In the genomic region with DNA sequence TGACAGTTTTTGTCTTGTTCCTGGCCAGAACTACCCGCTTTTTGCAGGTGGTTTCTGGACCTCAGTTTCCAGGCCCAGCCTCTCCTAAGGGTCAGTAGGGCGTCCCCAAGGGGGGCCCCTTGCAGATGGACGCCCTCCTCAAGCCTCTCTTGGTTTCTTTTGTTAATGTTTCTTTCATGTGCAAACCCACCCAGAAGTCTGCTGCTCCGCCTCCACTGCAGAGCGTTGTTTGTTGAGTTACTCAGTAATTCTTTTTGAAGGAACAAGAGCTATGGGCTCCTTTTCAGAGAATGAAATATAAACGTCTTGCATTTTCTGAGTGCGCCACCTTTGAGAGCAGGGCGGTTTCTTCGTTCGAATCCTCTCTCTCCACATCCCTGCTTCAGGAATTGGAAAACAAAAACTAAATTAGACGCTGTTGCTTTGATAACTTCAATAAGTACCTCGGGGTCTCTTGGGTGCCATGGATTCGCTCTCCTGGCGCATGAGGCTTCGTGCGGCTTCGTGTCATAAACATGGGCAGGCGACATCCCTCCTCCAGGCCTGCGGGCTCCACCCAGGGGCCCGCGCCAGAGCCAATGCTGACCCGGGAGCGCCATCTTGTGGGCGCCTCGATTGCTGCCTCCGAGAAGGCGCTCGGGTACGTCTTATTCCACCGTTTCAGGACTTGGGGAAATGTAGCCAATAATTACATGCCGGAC, we compare ENCODE assay signal across 9 cellular contexts. TPM values are rescaled to one million over a fixed set of nuclear protein-coding genes. Genes with fewer than 3 reads are reported as not detected.
DNase-seq lines count a peak whose midpoint lies in the region; ATAC-seq and TF ChIP-seq lines count a peak whose summit lies in the region.
"Had no signal": no experiment of that assay in that cellular context is flagged by ENCODE, and none has a peak within 500 bp of the region (broad histone marks: within the 10 kb centered on the region; RNA-seq: fewer than 3 reads in every experiment).

No MANE protein-coding gene starts in this region.

- no TSS peak for BruUV-seq in Panc1 (replicated peaks; lab: Mats Ljungman, UMichigan)

- no peak overlapping the region for H3K4me3 ChIP-seq in HUES48 (ENCODE audit: low read depth, low read length)
- peak overlapping the region; percentile 3 to 28; a peak in 2 of 4 replicates for H3K4me3 ChIP-seq in Panc1 (ENCODE audit: low read depth in 2 of 2, low read length in 2 of 2)

- TF ChIP-seq CTCF in Panc1 (IDR thresholded peaks at IDR 0.05) (peak; percentile 98), nephron (IDR thresholded peaks at IDR 0.05; ENCODE audit: unreplicated experiment in 3 of 3) (peak; percentile 94 to 98 (median 97))

- intact Hi-C loops in Panc1 (cut with micrococcal nuclease; ENCODE audit: unreplicated experiment) = loop anchor here (5.0 to 10.0 kb wide), 2 partner anchors 482 to 510 kb away; no protein-coding TSS in a partner anchor

- H3K27me3 Mint-ChIP-seq in activated T-cell treated with anti-CD3 and anti-CD28 coated beads, Interleukin-2, amount 50 U/mL, for 24 hours = no peaks in the 10 kb centered on the region
- peaks cover 4% of the 10 kb centered on the region for H3K27me3 Mint-ChIP-seq in nephron (ENCODE audit: low read depth)
- peaks cover 41% of the 10 kb centered on the region for H3K27me3 Mint-ChIP-seq in stimulated activated memory B cell treated with anti-CD40 and anti-IgM and Interleukin-4, amounts not matched to agents 10 μg/mL and 1 μg/mL and 100 μg/mL, for 72 hours

- no peak overlapping the region for H3K4me3 Mint-ChIP-seq in activated T-cell treated with anti-CD3 and anti-CD28 coated beads, Interleukin-2, amount 50 U/mL, for 24 hours
- H3K4me3 Mint-ChIP-seq in nephron = peak overlapping the region; percentile 48 to 74 (median 57)
- no peak overlapping the region for H3K4me3 Mint-ChIP-seq in stimulated activated memory B cell treated with anti-CD40 and anti-IgM and Interleukin-4, amounts not matched to agents 10 μg/mL and 1 μg/mL and 100 μg/mL, for 72 hours
- H3K4me3 Mint-ChIP-seq: dendritic cell treated with granulocyte-macrophage colony-stimulating factor and Interleukin-4, amounts not matched to agents 40 ng/mL and 50 ng/mL, for 4 days had no signal

- H3K9ac ChIP-seq in HUES48 (ENCODE audit: low read depth, low read length) = no peak overlapping the region

- H3K9me3 ChIP-seq in HUES48 (ENCODE audit: control insufficient read depth, insufficient read depth, low read length) (no peaks in the 10 kb centered on the region), Panc1 (ENCODE audit: control insufficient read depth, insufficient read depth, low read depth, low read length) (no peaks in the 10 kb centered on the region)

- no peaks in the 10 kb centered on the region for H3K27me3 ChIP-seq in HUES48 (ENCODE audit: control insufficient read depth, insufficient read depth, low read length)
- no peaks in the 10 kb centered on the region for H3K27me3 ChIP-seq in Panc1 (ENCODE audit: control insufficient read depth, insufficient read depth, low read length)

- POLR2A ChIA-PET in Panc1 (lab: Charles Lee) = no interaction called here

- no peak overlapping the region for H3K27ac Mint-ChIP-seq in activated T-cell treated with anti-CD3 and anti-CD28 coated beads, Interleukin-2, amount 50 U/mL, for 24 hours
- H3K27ac Mint-ChIP-seq in nephron = peak overlapping the region in 2 of 3 experiments; percentile 22 to 53
- no peak overlapping the region for H3K27ac Mint-ChIP-seq in stimulated activated memory B cell treated with anti-CD40 and anti-IgM and Interleukin-4, amounts not matched to agents 10 μg/mL and 1 μg/mL and 100 μg/mL, for 72 hours
- H3K27ac Mint-ChIP-seq: dendritic cell treated with granulocyte-macrophage colony-stimulating factor and Interleukin-4, amounts not matched to agents 40 ng/mL and 50 ng/mL, for 4 days had no signal

- peaks cover 3% of the 10 kb centered on the region for H3K36me3 Mint-ChIP-seq in activated T-cell treated with anti-CD3 and anti-CD28 coated beads, Interleukin-2, amount 50 U/mL, for 24 hours (ENCODE audit: low read depth)
- no peaks in the 10 kb centered on the region for H3K36me3 Mint-ChIP-seq in nephron (ENCODE audit: low read depth)
- H3K36me3 Mint-ChIP-seq in stimulated activated memory B cell treated with anti-CD40 and anti-IgM and Interleukin-4, amounts not matched to agents 10 μg/mL and 1 μg/mL and 100 μg/mL, for 72 hours = no peaks in the 10 kb centered on the region

- H3K9me3 Mint-ChIP-seq in activated T-cell treated with anti-CD3 and anti-CD28 coated beads, Interleukin-2, amount 50 U/mL, for 24 hours = no peaks in the 10 kb centered on the region
- H3K9me3 Mint-ChIP-seq in nephron = no peaks in the 10 kb centered on the region
- H3K9me3 Mint-ChIP-seq in stimulated activated memory B cell treated with anti-CD40 and anti-IgM and Interleukin-4, amounts not matched to agents 10 μg/mL and 1 μg/mL and 100 μg/mL, for 72 hours = no peaks in the 10 kb centered on the region
- H3K9me3 Mint-ChIP-seq: dendritic cell treated with granulocyte-macrophage colony-stimulating factor and Interleukin-4, amounts not matched to agents 40 ng/mL and 50 ng/mL, for 4 days had no signal

- ATAC-seq in GM21360 (IDR thresholded peaks at IDR 0.05; ENCODE audit: unreplicated experiment) (peak; percentile 78), Panc1 (peak; percentile 98)
- ATAC-seq in stimulated activated memory B cell treated with anti-CD40 and anti-IgM and Interleukin-4, amounts not matched to agents 10 μg/mL and 1 μg/mL and 100 μg/mL, for 72 hours = peak; percentile 82

- in situ Hi-C loops in Panc1 (cut with HindIII; ENCODE audit: low pct_unique_long_range_greater_than_20kb, low sequenced_read_pairs) = no loop called here

- H3K4me1 ChIP-seq in HUES48 (ENCODE audit: control insufficient read depth, insufficient read depth, low read length) (peaks cover 12% of the 10 kb centered on the region), Panc1 (ENCODE audit: control insufficient read depth, insufficient read depth, low read length) (0 out of 2 replicates have a peak, but pooled peaks cover 2% of the 10 kb centered on the region)

- peak; percentile 21 for DNase-seq in CMK (ENCODE audit: low read depth)
- peak; percentile 57 for DNase-seq in Panc1 (ENCODE audit: low read depth, low spot score)
- peak; percentile 91 for DNase-seq in activated T-cell treated with anti-CD3 and anti-CD28 coated beads, Interleukin-2, amount 50 U/mL, for 24 hours
- peak; percentile 85 for DNase-seq in fibroblast of gingiva (ENCODE audit: low read depth)

- H3K27ac ChIP-seq in HUES48 (ENCODE audit: low read depth, low read length) (peak overlapping the region; percentile 59), Panc1 (ENCODE audit: low read length) (no peak overlapping the region)

- H3K4me1 Mint-ChIP-seq in activated T-cell treated with anti-CD3 and anti-CD28 coated beads, Interleukin-2, amount 50 U/mL, for 24 hours (ENCODE audit: low read depth) = peaks cover 12% of the 10 kb centered on the region
- H3K4me1 Mint-ChIP-seq in nephron = peaks cover 26% of the 10 kb centered on the region
- peaks cover 14% of the 10 kb centered on the region for H3K4me1 Mint-ChIP-seq in stimulated activated memory B cell treated with anti-CD40 and anti-IgM and Interleukin-4, amounts not matched to agents 10 μg/mL and 1 μg/mL and 100 μg/mL, for 72 hours

- CTCF ChIA-PET in Panc1 (lab: Charles Lee) = interaction anchor here (0.7 to 1.0 kb wide), 3 partner anchors 157 to 688 kb away, joined by 4 to 6 read pairs (median 6); no protein-coding TSS in a partner anchor

- H3K36me3 ChIP-seq in HUES48 (ENCODE audit: control insufficient read depth, insufficient read depth, low read length) = no peaks in the 10 kb centered on the region
- no peaks in the 10 kb centered on the region for H3K36me3 ChIP-seq in Panc1 (ENCODE audit: control insufficient read depth, insufficient read depth, low read length)

RNA-seq across cellular contexts. Expression of a gene that starts 38.3 kb away (rescaled TPM):
- not detected for total RNA-seq in Panc1 (2021; ENCODE audit: unreplicated experiment)
- 0.85 TPM for polyA plus RNA-seq in Panc1 (2012; ENCODE audit: insufficient read length)

Comparison
In these comparisons a context has a peak if more than half of its experiments do, and no peak if none do; other contexts are left out.
1. DNase-seq: peak in every context shown above with its lines; median percentile 91 in activated T-cell treated with anti-CD3 and anti-CD28 coated beads, Interleukin-2, amount 50 U/mL, for 24 hours; 85 in fibroblast of gingiva; 57 in Panc1; 21 in CMK.
2. H3K27ac Mint-ChIP-seq: peak in nephron (2 of 3); none in activated T-cell treated with anti-CD3 and anti-CD28 coated beads, Interleukin-2, amount 50 U/mL, for 24 hours (single experiment) and stimulated activated memory B cell treated with anti-CD40 and anti-IgM and Interleukin-4, amounts not matched to agents 10 μg/mL and 1 μg/mL and 100 μg/mL, for 72 hours (single experiment).
3. H3K4me3 Mint-ChIP-seq: peak in nephron (3 of 3); none in activated T-cell treated with anti-CD3 and anti-CD28 coated beads, Interleukin-2, amount 50 U/mL, for 24 hours (single experiment) and stimulated activated memory B cell treated with anti-CD40 and anti-IgM and Interleukin-4, amounts not matched to agents 10 μg/mL and 1 μg/mL and 100 μg/mL, for 72 hours (single experiment).
4. Peak in every context shown above with its lines, with median percentiles within 50 percentile points of each other: ATAC-seq.